3 cellular contexts compared by ENCODE assay signal in the genomic region with DNA sequence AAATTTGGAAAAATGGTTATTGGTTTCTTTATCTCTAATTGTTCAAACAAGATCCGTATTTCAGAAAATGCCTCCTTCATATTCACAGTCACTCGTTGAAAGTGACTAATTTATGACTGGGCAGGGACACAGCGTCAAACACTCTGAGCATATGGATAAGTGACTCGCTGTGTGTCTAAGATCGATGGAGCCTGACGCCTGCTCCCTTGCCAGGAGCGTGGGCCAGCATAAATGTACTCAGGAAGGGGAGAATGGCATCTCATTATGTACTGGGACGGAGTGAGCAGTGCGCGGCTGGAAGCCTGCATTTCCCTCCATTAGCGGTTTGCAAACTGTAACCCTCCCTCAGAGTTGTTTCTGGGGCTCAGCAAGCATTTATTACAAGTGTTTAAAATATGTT.
TF ChIP-seq lines count a peak whose summit lies in the region.

No MANE protein-coding gene starts in this region.

TF ChIP-seq in A549, 52 proteins besides CTCF, POLR2A, EP300 and RAD21:
- TF ChIP-seq, protein P1, sequence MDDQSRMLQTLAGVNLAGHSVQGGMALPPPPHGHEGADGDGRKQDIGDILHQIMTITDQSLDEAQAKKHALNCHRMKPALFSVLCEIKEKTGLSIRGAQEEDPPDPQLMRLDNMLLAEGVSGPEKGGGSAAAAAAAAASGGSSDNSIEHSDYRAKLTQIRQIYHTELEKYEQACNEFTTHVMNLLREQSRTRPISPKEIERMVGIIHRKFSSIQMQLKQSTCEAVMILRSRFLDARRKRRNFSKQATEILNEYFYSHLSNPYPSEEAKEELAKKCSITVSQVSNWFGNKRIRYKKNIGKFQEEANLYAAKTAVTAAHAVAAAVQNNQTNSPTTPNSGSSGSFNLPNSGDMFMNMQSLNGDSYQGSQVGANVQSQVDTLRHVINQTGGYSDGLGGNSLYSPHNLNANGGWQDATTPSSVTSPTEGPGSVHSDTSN (IDR thresholded peaks at IDR 0.05), result no peak
- TF ChIP-seq FOSL2 (IDR thresholded peaks at IDR 0.05) (no peak), FOSL2 (CRISPR knock-in tag; IDR thresholded peaks at IDR 0.05) (no peak), HDAC2 (IDR thresholded peaks at IDR 0.05) (no peak), ESRRA (IDR thresholded peaks at IDR 0.05; ENCODE audit: borderline replicate concordance, low read length) (no peak), POLR2AphosphoS2 (conservative IDR thresholded peaks at IDR 0.05; ENCODE audit: low read length) (no peak), MAFK (IDR thresholded peaks at IDR 0.05; ENCODE audit: partially characterized antibody) (no peak)
- TF ChIP-seq, protein P2, sequence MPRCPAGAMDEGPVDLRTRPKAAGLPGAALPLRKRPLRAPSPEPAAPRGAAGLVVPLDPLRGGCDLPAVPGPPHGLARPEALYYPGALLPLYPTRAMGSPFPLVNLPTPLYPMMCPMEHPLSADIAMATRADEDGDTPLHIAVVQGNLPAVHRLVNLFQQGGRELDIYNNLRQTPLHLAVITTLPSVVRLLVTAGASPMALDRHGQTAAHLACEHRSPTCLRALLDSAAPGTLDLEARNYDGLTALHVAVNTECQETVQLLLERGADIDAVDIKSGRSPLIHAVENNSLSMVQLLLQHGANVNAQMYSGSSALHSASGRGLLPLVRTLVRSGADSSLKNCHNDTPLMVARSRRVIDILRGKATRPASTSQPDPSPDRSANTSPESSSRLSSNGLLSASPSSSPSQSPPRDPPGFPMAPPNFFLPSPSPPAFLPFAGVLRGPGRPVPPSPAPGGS (IDR thresholded peaks at IDR 0.05), result no peak

TF ChIP-seq in IMR-90, 13 proteins besides CTCF, POLR2A, EP300 and RAD21:
- no peak for TF ChIP-seq CEBPB (IDR thresholded peaks at IDR 0.05; ENCODE audit: low read depth, low read length)
- TF ChIP-seq NFE2L2 (IDR thresholded peaks at IDR 0.05; ENCODE audit: low read depth, low read length), result no peak
- TF ChIP-seq SMC3 (IDR thresholded peaks at IDR 0.05; ENCODE audit: low read depth, low read length), result no peak
- no peak for TF ChIP-seq RFX5 (IDR thresholded peaks at IDR 0.05; ENCODE audit: low read depth, low read length)
- no peak for TF ChIP-seq CHD1 (IDR thresholded peaks at IDR 0.05; ENCODE audit: low read depth, low read length)
- TF ChIP-seq MAZ (IDR thresholded peaks at IDR 0.05; ENCODE audit: borderline replicate concordance, low read depth, low read length), result no peak
- TF ChIP-seq FOS (IDR thresholded peaks at IDR 0.05; ENCODE audit: low read depth, low read length), result no peak
- TF ChIP-seq, protein P3, sequence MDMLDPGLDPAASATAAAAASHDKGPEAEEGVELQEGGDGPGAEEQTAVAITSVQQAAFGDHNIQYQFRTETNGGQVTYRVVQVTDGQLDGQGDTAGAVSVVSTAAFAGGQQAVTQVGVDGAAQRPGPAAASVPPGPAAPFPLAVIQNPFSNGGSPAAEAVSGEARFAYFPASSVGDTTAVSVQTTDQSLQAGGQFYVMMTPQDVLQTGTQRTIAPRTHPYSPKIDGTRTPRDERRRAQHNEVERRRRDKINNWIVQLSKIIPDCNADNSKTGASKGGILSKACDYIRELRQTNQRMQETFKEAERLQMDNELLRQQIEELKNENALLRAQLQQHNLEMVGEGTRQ (IDR thresholded peaks at IDR 0.05; ENCODE audit: low read depth, low read length), result no peak
- TF ChIP-seq MXI1 (IDR thresholded peaks at IDR 0.05; ENCODE audit: borderline replicate concordance, low read depth, low read length), result no peak
- TF ChIP-seq RCOR1 (IDR thresholded peaks at IDR 0.05; ENCODE audit: insufficient replicate concordance, low read length), result no peak
- no peak for TF ChIP-seq MAFK (IDR thresholded peaks at IDR 0.05; ENCODE audit: low read depth, low read length)
- TF ChIP-seq BHLHE40 (IDR thresholded peaks at IDR 0.05; ENCODE audit: low read depth, low read length), result no peak
- TF ChIP-seq, protein P4, sequence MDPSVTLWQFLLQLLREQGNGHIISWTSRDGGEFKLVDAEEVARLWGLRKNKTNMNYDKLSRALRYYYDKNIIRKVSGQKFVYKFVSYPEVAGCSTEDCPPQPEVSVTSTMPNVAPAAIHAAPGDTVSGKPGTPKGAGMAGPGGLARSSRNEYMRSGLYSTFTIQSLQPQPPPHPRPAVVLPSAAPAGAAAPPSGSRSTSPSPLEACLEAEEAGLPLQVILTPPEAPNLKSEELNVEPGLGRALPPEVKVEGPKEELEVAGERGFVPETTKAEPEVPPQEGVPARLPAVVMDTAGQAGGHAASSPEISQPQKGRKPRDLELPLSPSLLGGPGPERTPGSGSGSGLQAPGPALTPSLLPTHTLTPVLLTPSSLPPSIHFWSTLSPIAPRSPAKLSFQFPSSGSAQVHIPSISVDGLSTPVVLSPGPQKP (IDR thresholded peaks at IDR 0.05; ENCODE audit: borderline replicate concordance, low read depth, low read length), result no peak

TF ChIP-seq in endothelial cell of umbilical vein, 7 proteins besides CTCF, POLR2A, EP300 and RAD21:
- peak; percentile 20 for TF ChIP-seq POLR2AphosphoS5 (IDR thresholded peaks at IDR 0.05; ENCODE audit: insufficient read depth, low read depth, low read length)
- TF ChIP-seq GATA2 (IDR thresholded peaks at IDR 0.05; ENCODE audit: insufficient read depth, insufficient read length, low read depth, low read length), result peak; percentile 12
- TF ChIP-seq FOS (IDR thresholded peaks at IDR 0.05; ENCODE audit: borderline replicate concordance, insufficient read depth, low read length), result peak; percentile 22
- TF ChIP-seq EZH2 (IDR thresholded peaks at IDR 0.05; ENCODE audit: borderline replicate concordance, low read depth, low read length, severe bottlenecking), result no peak
- TF ChIP-seq, protein P5, sequence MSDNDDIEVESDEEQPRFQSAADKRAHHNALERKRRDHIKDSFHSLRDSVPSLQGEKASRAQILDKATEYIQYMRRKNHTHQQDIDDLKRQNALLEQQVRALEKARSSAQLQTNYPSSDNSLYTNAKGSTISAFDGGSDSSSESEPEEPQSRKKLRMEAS (IDR thresholded peaks at IDR 0.05; ENCODE audit: insufficient read depth, insufficient read length), result no peak
- no peak for TF ChIP-seq JUN (IDR thresholded peaks at IDR 0.05; ENCODE audit: borderline replicate concordance, insufficient read depth, insufficient read length, low read depth)
- no peak for TF ChIP-seq MYC (IDR thresholded peaks at IDR 0.05; ENCODE audit: low read depth, low read length)
TF ChIP-seq in endothelial cell of umbilical vein: peak in this region for 3.
